1 cellular context compared by ENCODE assay signal in genomic region chr1:29230204-29230552, GRCh38.
A peak's percentile ranks its signal among the peaks of the same experiment; 100 is the strongest.
TF ChIP-seq lines count a peak whose summit lies in the region.

No MANE protein-coding gene starts in this region.

TF ChIP-seq in K562, 482 proteins besides CTCF, POLR2A, EP300 and RAD21 (continued from another document and continues in another):
- TF ChIP-seq ZNF318 (IDR thresholded peaks at IDR 0.05; ENCODE audit: borderline replicate concordance in 1 of 2, low read depth in 1 of 2) (no peak), ERF (CRISPR knock-in tag; IDR thresholded peaks at IDR 0.05) (no peak), E2F1 (CRISPR knock-in tag; IDR thresholded peaks at IDR 0.05) (no peak), ZNF445 (CRISPR knock-in tag; IDR thresholded peaks at IDR 0.05; ENCODE audit: low read depth) (no peak), ADNP (tag; IDR thresholded peaks at IDR 0.05) (peak; percentile 65), TFAM (CRISPR knock-in tag; conservative IDR thresholded peaks at IDR 0.05) (no peak), TAF1 (IDR thresholded peaks at IDR 0.05; ENCODE audit: control insufficient read depth, extremely low read depth, insufficient read depth, low read length, severe bottlenecking) (no peak), RREB1 (CRISPR knock-in tag; IDR thresholded peaks at IDR 0.05) (no peak), KDM1A (IDR thresholded peaks at IDR 0.05) (peak; percentile 24 to 80; a peak in 3 of 4 replicates), CUX1 (CRISPR knock-in tag; IDR thresholded peaks at IDR 0.05) (no peak), NCOA4 (IDR thresholded peaks at IDR 0.05; ENCODE audit: partially characterized antibody) (no peak), MECOM (CRISPR knock-in tag; IDR thresholded peaks at IDR 0.05) (no peak), ZBTB5 (IDR thresholded peaks at IDR 0.05) (no peak), ETS1 (conservative IDR thresholded peaks at IDR 0.05; ENCODE audit: control insufficient read depth, low read depth, low read length) (no peak), PHF8 (IDR thresholded peaks at IDR 0.05; ENCODE audit: borderline replicate concordance, low read length) (no peak), CC2D1A (IDR thresholded peaks at IDR 0.05) (no peak), PKNOX1 (IDR thresholded peaks at IDR 0.05) (no peak), SPI1 (IDR thresholded peaks at IDR 0.05; ENCODE audit: borderline replicate concordance, low read depth, low read length) (no peak), POLR2AphosphoS5 (IDR thresholded peaks at IDR 0.05; ENCODE audit: control insufficient read depth, insufficient read depth, low read depth, low read length) (no peak), CBX3 (IDR thresholded peaks at IDR 0.05; ENCODE audit: borderline replicate concordance in 1 of 2, low read length in 2 of 2) (no peak)
